12 cellular contexts compared by ENCODE assay signal in the genomic region with DNA sequence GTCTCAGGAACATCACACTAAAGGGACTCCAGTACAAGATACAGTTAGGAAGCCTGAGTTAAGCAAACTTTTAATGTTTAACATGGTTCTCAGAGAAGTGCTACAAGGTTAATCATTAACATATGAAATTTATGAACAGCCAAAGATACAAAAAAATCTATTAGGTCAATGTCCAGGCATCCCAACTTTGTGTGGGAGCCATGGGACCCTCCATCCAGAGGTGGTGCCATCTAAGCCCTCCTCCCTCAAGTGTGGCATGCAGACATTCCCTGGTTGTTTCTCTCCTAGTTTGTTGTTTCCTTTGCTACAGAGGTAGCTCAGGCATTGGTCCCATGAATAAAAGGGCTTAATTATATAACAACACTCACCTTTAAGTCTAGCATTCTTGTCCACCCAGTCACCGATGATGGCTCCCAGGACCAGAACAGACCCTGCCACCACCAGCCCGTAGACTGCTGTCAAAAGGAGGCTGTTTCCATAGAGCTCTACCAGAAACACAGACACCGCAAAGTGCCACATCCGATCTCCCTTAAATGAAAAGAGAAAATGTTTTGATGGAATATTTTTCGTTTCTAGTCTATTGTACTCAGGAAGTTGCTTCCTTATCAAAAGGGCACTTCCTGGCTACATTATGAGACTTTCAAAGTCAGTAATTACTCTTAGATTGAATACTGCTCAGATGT. TPM values are rescaled to one million over a fixed set of nuclear protein-coding genes. Genes with fewer than 3 reads are reported as not detected.
DNase-seq lines count a peak whose midpoint lies in the region; ATAC-seq and TF ChIP-seq lines count a peak whose summit lies in the region.
"Had no signal": no experiment of that assay in that cellular context is flagged by ENCODE, and none has a peak within 500 bp of the region (broad histone marks: within the 10 kb centered on the region; RNA-seq: fewer than 3 reads in every experiment).

No MANE protein-coding gene starts in this region.

- peak overlapping the region; percentile 74 for H3K27ac ChIP-seq in 22Rv1
- H3K27ac ChIP-seq in Peyer's patch: peak overlapping the region in 3 of 4 donors; percentile 18 to 57 (median 47)
- peak overlapping the region; percentile 75 for H3K27ac ChIP-seq in right cardiac atrium (ENCODE audit: low read length)
- H3K27ac ChIP-seq in neutrophil: peak overlapping the region; percentile 90

- peak overlapping the region in 1 of 4 donors; percentile 16 for H3K4me3 ChIP-seq in Peyer's patch
- peak overlapping the region; percentile 46 for H3K4me3 ChIP-seq in right cardiac atrium (ENCODE audit: low read length)
- H3K4me3 ChIP-seq in neutrophil (ENCODE audit: low read depth in 1 of 2, low read length in 1 of 2): no peak overlapping the region

- no peak for TF ChIP-seq CTCF in 22Rv1 (IDR thresholded peaks at IDR 0.05)
- no peak for TF ChIP-seq CTCF in Peyer's patch (IDR thresholded peaks at IDR 0.05)
- TF ChIP-seq CTCF in neutrophil (IDR thresholded peaks at IDR 0.05): no peak

- DNase-seq in Peyer's patch (peak in 1 of 3 donors; percentile 50), right cardiac atrium (no peak), NCI-H526 (lab: John Stamatoyannopoulos, UW) (no peak), T1000 (lab: John Stamatoyannopoulos, UW) (no peak)
- DNase-seq: BE2C, H9, NCI-H1694, NCI-H774 had no signal

- TF ChIP-seq POLR2A in Peyer's patch (IDR thresholded peaks at IDR 0.05): no peak

- H3K9me3 ChIP-seq in Peyer's patch (no peaks in the 10 kb centered on the region), right cardiac atrium (ENCODE audit: control insufficient read depth, low read length) (no peaks in the 10 kb centered on the region), neutrophil (no peaks in the 10 kb centered on the region)
- H3K9me3 ChIP-seq: BE2C had no signal

- intact Hi-C loops in right cardiac atrium (cut with DNase I): loop anchor here in 1 of 4 donors (10.0 kb wide), 1 partner anchor 110 kb away; no protein-coding TSS in a partner anchor

- H3K36me3 ChIP-seq in Peyer's patch (peaks cover 0 to 30% (median 0%) of the 10 kb centered on the region in 3 donors), neutrophil (peaks cover 60% of the 10 kb centered on the region)
- H3K36me3 ChIP-seq: BE2C had no signal

- 57% methylated on average over 5 of the region's 5 CpGs for WGBS in right cardiac atrium

- H3K27me3 ChIP-seq in Peyer's patch: no peaks in the 10 kb centered on the region
- no peaks in the 10 kb centered on the region for H3K27me3 ChIP-seq in right cardiac atrium (ENCODE audit: control insufficient read depth, insufficient read depth)
- H3K27me3 ChIP-seq in neutrophil: no peaks in the 10 kb centered on the region
- H3K27me3 ChIP-seq: BE2C had no signal

- peak; percentile 25 to 73 for ATAC-seq in right cardiac atrium
- no peak for ATAC-seq in GM18870 (IDR thresholded peaks at IDR 0.05; ENCODE audit: unreplicated experiment)
- ATAC-seq in HG03520 (IDR thresholded peaks at IDR 0.05; ENCODE audit: unreplicated experiment): no peak

- H3K4me1 ChIP-seq in Peyer's patch (peaks cover 0 to 46% (median 0%) of the 10 kb centered on the region in 4 donors), right cardiac atrium (ENCODE audit: control insufficient read depth, insufficient read depth, low read length) (peaks cover 8% of the 10 kb centered on the region), neutrophil (ENCODE audit: control insufficient read depth in 1 of 2, insufficient read depth in 1 of 2, low read depth in 1 of 2, low read length in 1 of 2) (peaks cover 84 to 88% of the 10 kb centered on the region in 2 experiments)
- H3K4me1 ChIP-seq: BE2C had no signal

RNA-seq across cellular contexts. Expression of gene SLC40A1, which starts 5.7 kb away (rescaled TPM):
- total RNA-seq in Peyer's patch: 100 to 1,000 TPM in 3 of 4 donors, 10 to 100 TPM in 1; 69.8 to 208 (median 149) TPM
- 10 to 100 TPM; 50.5 to 86.9 (median 73.9) TPM for total RNA-seq in right cardiac atrium
- polyA plus RNA-seq in right cardiac atrium: 32.2 TPM
- total RNA-seq: H9 had no signal

Comparison
In these comparisons a context has a peak if more than half of its experiments do, and no peak if none do; other contexts are left out.
1. ATAC-seq: peak in right cardiac atrium (2 of 2); none in GM18870 (single experiment) and HG03520 (single experiment).
2. Peak in every context shown above with its lines, with median percentiles within 50 percentile points of each other: H3K27ac ChIP-seq.